In genomic region chr4:24813732-24814131, GRCh38 we compare ENCODE assay signal across 6 cellular contexts. TPM values are rescaled to one million over a fixed set of nuclear protein-coding genes. Genes with fewer than 3 reads are reported as not detected.
"Had no signal": no experiment of that assay in that cellular context is flagged by ENCODE, and none has a peak within 500 bp of the region (broad histone marks: within the 10 kb centered on the region; RNA-seq: fewer than 3 reads in every experiment).

No MANE protein-coding gene starts in this region.

- H3K27me3 Mint-ChIP-seq: IgD-negative memory B cell had no signal

- ATAC-seq: GM23338, HepG2 had no signal

- H3K27ac Mint-ChIP-seq: GM23338, H9, IgD-negative memory B cell had no signal

- H3K9me3 Mint-ChIP-seq: GM23338 had no signal

- H3K4me3 Mint-ChIP-seq: GM23338, H9, IgD-negative memory B cell had no signal

- DNase-seq: H9, HCEC 1CT had no signal

RNA-seq across cellular contexts. Expression of gene SOD3, which starts 18.4 kb away (rescaled TPM):
- total RNA-seq: HepG2, HT1080 had no signal
